Comparison of ENCODE assay signal across 1 cellular context in the genomic region with DNA sequence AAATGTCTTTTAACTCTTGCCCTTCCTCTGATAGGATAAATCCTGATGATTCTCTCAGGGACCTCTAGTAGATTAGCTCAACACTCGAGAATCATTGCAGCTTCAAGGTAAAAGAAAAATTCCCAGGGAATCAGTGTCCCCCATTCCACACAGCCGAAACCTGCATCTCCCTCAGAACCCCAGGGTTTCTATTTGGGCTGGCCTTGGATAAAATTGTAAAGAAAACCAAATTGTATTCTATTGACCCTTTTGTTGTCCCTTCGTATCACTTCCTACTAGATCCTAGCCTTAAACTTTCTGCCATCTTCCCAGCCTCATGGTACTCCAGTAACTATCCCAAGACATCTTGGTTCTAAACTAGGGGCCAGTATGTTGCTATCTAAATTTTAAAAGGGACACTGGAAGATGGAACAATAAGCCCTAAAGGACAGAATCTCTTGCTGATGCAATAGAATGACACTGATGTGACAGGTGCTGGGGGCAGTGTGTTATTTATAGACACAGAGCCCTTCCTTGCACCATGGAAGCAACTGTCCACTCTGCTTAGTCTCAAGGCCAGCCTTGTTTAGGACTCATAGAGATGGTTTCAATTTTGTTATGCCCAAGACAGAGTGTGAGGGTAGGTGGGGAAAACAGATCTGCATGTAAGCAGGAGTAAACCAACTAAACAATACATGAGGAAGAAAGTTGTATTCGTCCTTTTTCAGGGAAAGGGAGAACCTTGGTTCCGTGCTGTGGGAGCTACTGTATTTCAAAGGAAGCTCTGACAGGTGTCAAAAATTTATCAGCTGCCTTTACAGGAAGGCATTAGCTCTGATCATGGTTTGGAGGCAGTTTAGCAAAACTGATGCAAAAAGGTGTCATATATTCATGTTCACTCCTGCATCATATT.
TF ChIP-seq lines count a peak whose summit lies in the region.

No MANE protein-coding gene starts in this region.

TF ChIP-seq in K562, 482 proteins besides CTCF, POLR2A, EP300 and RAD21 (continued from another document and continues in another):
- no peak for TF ChIP-seq ZBTB26 (CRISPR knock-in tag; IDR thresholded peaks at IDR 0.05)
- TF ChIP-seq, protein P1, sequence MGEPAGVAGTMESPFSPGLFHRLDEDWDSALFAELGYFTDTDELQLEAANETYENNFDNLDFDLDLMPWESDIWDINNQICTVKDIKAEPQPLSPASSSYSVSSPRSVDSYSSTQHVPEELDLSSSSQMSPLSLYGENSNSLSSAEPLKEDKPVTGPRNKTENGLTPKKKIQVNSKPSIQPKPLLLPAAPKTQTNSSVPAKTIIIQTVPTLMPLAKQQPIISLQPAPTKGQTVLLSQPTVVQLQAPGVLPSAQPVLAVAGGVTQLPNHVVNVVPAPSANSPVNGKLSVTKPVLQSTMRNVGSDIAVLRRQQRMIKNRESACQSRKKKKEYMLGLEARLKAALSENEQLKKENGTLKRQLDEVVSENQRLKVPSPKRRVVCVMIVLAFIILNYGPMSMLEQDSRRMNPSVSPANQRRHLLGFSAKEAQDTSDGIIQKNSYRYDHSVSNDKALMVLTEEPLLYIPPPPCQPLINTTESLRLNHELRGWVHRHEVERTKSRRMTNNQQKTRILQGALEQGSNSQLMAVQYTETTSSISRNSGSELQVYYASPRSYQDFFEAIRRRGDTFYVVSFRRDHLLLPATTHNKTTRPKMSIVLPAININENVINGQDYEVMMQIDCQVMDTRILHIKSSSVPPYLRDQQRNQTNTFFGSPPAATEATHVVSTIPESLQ (CRISPR knock-in tag; IDR thresholded peaks at IDR 0.05), result no peak
- peak; percentile 97 for TF ChIP-seq ZSCAN32 (CRISPR knock-in tag; IDR thresholded peaks at IDR 0.05)
- 0 out of 2 replicates have a peak, but pooled peaks have one; percentile 40 for TF ChIP-seq SMARCE1 (IDR thresholded peaks at IDR 0.05)
- no peak for TF ChIP-seq ZNF354B (CRISPR knock-in tag; IDR thresholded peaks at IDR 0.05)
- TF ChIP-seq, protein P2, sequence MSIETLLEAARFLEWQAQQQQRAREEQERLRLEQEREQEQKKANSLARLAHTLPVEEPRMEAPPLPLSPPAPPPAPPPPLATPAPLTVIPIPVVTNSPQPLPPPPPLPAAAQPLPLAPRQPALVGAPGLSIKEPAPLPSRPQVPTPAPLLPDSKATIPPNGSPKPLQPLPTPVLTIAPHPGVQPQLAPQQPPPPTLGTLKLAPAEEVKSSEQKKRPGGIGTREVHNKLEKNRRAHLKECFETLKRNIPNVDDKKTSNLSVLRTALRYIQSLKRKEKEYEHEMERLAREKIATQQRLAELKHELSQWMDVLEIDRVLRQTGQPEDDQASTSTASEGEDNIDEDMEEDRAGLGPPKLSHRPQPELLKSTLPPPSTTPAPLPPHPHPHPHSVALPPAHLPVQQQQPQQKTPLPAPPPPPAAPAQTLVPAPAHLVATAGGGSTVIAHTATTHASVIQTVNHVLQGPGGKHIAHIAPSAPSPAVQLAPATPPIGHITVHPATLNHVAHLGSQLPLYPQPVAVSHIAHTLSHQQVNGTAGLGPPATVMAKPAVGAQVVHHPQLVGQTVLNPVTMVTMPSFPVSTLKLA (conservative IDR thresholded peaks at IDR 0.05), result no peak
- no peak for TF ChIP-seq NCOA4 (IDR thresholded peaks at IDR 0.05; ENCODE audit: partially characterized antibody)
- no peak for TF ChIP-seq IRF2 (CRISPR knock-in tag; IDR thresholded peaks at IDR 0.05)
- TF ChIP-seq ZBTB5 (IDR thresholded peaks at IDR 0.05), result no peak
- TF ChIP-seq, protein P3, sequence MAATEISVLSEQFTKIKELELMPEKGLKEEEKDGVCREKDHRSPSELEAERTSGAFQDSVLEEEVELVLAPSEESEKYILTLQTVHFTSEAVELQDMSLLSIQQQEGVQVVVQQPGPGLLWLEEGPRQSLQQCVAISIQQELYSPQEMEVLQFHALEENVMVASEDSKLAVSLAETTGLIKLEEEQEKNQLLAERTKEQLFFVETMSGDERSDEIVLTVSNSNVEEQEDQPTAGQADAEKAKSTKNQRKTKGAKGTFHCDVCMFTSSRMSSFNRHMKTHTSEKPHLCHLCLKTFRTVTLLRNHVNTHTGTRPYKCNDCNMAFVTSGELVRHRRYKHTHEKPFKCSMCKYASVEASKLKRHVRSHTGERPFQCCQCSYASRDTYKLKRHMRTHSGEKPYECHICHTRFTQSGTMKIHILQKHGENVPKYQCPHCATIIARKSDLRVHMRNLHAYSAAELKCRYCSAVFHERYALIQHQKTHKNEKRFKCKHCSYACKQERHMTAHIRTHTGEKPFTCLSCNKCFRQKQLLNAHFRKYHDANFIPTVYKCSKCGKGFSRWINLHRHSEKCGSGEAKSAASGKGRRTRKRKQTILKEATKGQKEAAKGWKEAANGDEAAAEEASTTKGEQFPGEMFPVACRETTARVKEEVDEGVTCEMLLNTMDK (IDR thresholded peaks at IDR 0.05; ENCODE audit: borderline replicate concordance, insufficient read depth, low read depth, low read length, poor library complexity, severe bottlenecking), result no peak
- TF ChIP-seq ZNF780A (CRISPR knock-in tag; IDR thresholded peaks at IDR 0.05), result no peak
- TF ChIP-seq U2AF2 (optimal IDR thresholded peaks at IDR 0.05; ENCODE audit: low read depth, low read length), result no peak
- no peak for TF ChIP-seq ZNF740 (CRISPR knock-in tag; IDR thresholded peaks at IDR 0.05)
- no peak for TF ChIP-seq ZNF740 (tag; IDR thresholded peaks at IDR 0.05)
- TF ChIP-seq, protein P4, sequence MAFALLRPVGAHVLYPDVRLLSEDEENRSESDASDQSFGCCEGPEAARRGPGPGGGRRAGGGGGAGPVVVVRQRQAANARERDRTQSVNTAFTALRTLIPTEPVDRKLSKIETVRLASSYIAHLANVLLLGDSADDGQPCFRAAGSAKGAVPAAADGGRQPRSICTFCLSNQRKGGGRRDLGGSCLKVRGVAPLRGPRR (CRISPR knock-in tag; IDR thresholded peaks at IDR 0.05), result no peak
- TF ChIP-seq ZNF41 (CRISPR knock-in tag; conservative IDR thresholded peaks at IDR 0.05), result no peak
- TF ChIP-seq DLX4 (CRISPR knock-in tag; IDR thresholded peaks at IDR 0.05), result no peak
- TF ChIP-seq TAF15 (IDR thresholded peaks at IDR 0.05; ENCODE audit: low read depth, low read length), result no peak
- TF ChIP-seq MXD1 (CRISPR knock-in tag; IDR thresholded peaks at IDR 0.05; ENCODE audit: borderline replicate concordance, poor library complexity, severe bottlenecking), result no peak
- TF ChIP-seq TEAD1 (CRISPR knock-in tag; IDR thresholded peaks at IDR 0.05), result no peak
- no peak for TF ChIP-seq CGGBP1 (CRISPR knock-in tag; IDR thresholded peaks at IDR 0.05)
- peak; percentile 65; the same call in 1 of the 2 replicates for TF ChIP-seq CREB5 (CRISPR knock-in tag; IDR thresholded peaks at IDR 0.05)
- no peak for TF ChIP-seq ZNF696 (CRISPR knock-in tag; conservative IDR thresholded peaks at IDR 0.05)
- no peak for TF ChIP-seq EZH2 (IDR thresholded peaks at IDR 0.05; ENCODE audit: borderline replicate concordance, low read depth, low read length)
- no peak for TF ChIP-seq SRSF1 (IDR thresholded peaks at IDR 0.05; ENCODE audit: low read depth, low read length)
- TF ChIP-seq, protein P5, sequence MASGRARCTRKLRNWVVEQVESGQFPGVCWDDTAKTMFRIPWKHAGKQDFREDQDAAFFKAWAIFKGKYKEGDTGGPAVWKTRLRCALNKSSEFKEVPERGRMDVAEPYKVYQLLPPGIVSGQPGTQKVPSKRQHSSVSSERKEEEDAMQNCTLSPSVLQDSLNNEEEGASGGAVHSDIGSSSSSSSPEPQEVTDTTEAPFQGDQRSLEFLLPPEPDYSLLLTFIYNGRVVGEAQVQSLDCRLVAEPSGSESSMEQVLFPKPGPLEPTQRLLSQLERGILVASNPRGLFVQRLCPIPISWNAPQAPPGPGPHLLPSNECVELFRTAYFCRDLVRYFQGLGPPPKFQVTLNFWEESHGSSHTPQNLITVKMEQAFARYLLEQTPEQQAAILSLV (tag; IDR thresholded peaks at IDR 0.05), result peak; percentile 85
- TF ChIP-seq PREB (CRISPR knock-in tag; IDR thresholded peaks at IDR 0.05), result no peak
- no peak for TF ChIP-seq NR2C1 (IDR thresholded peaks at IDR 0.05)
- TF ChIP-seq NR2C1 (tag; IDR thresholded peaks at IDR 0.05), result peak; percentile 48
- no peak; the same call in 1 of the 2 replicates for TF ChIP-seq KHSRP (IDR thresholded peaks at IDR 0.05)
- TF ChIP-seq RBM15 (IDR thresholded peaks at IDR 0.05; ENCODE audit: insufficient read depth, low read length), result no peak
- no peak for TF ChIP-seq FOXA1 (IDR thresholded peaks at IDR 0.05; ENCODE audit: borderline replicate concordance)
- TF ChIP-seq MCM7 (IDR thresholded peaks at IDR 0.05), result no peak
- TF ChIP-seq SMARCC2 (IDR thresholded peaks at IDR 0.05; ENCODE audit: low read depth), result no peak; the same call in 1 of the 2 replicates
- TF ChIP-seq ZNF140 (CRISPR knock-in tag; IDR thresholded peaks at IDR 0.05), result no peak
- no peak for TF ChIP-seq ZBTB1 (CRISPR knock-in tag; IDR thresholded peaks at IDR 0.05; ENCODE audit: borderline replicate concordance, low read depth)
- no peak for TF ChIP-seq NCOR1 (IDR thresholded peaks at IDR 0.05)
- TF ChIP-seq ZNF668 (CRISPR knock-in tag; IDR thresholded peaks at IDR 0.05), result 0 out of 2 replicates have a peak, but pooled peaks have one; percentile 4
- no peak for TF ChIP-seq HOMEZ (CRISPR knock-in tag; IDR thresholded peaks at IDR 0.05)
